ENCODE assay signal across 14 cellular contexts in the genomic region with DNA sequence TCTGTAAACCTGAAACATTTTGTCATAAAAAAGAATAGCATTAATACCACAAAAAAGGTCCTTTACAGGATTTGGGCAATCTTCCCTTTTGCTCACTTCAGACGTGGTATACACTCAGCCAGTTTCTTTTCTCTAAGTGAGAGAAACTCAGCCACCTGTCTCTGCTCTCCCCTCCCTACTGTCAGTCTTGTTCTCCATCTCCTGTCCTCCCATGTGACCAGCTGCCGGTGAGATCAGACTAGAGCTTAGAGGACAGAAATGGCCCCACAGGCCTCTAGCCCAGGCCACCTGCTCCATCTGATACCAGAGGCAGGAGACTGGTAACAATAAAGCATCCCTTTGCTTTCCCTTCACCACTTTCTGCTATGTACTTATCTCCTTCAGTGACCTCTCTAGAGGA. TPM values are rescaled to one million over a fixed set of nuclear protein-coding genes. Genes with fewer than 3 reads are reported as not detected.
DNase-seq lines count a peak whose midpoint lies in the region; ATAC-seq and TF ChIP-seq lines count a peak whose summit lies in the region.
"Had no signal": no experiment of that assay in that cellular context is flagged by ENCODE, and none has a peak within 500 bp of the region (broad histone marks: within the 10 kb centered on the region; RNA-seq: fewer than 3 reads in every experiment).

No MANE protein-coding gene starts in this region.

- H2BK12ac ChIP-seq in mesenchymal stem cell (ENCODE audit: low read length in 2 of 2), result no peak overlapping the region

- peak overlapping the region; percentile 39 for H4K91ac ChIP-seq in mesenchymal stem cell (ENCODE audit: low read length)

- peaks cover 9% of the 10 kb centered on the region for H3K4me1 Mint-ChIP-seq in activated CD4-positive, alpha-beta T cell treated with anti-CD3 and anti-CD28 coated beads, Interleukin-2, amount 10 ng/mL, durations not matched to agents 24 days and 14 days

- H2BK120ac ChIP-seq in mesenchymal stem cell (ENCODE audit: low read depth, low read length), result peak overlapping the region; percentile 34

- H3K27me3 ChIP-seq in mesenchymal stem cell (ENCODE audit: control insufficient read depth in 1 of 2, insufficient read depth in 1 of 2, low read length in 2 of 2), result no peaks in the 10 kb centered on the region
- no peaks in the 10 kb centered on the region for H3K27me3 ChIP-seq in upper lobe of left lung
- H3K27me3 ChIP-seq: cardiac muscle cell, vagina had no signal

- no peak overlapping the region for H3K27ac ChIP-seq in mesenchymal stem cell (ENCODE audit: low read length, poor library complexity, severe bottlenecking)
- no peak overlapping the region for H3K27ac ChIP-seq in upper lobe of left lung
- H3K27ac ChIP-seq: cardiac muscle cell, GM23248, left ventricle myocardium inferior, vagina had no signal

- no peak overlapping the region for H3K18ac ChIP-seq in mesenchymal stem cell (ENCODE audit: low read depth in 1 of 2, low read length in 2 of 2)

- DNase-seq in activated CD4-positive, alpha-beta T cell treated with anti-CD3 and anti-CD28 coated beads, Interleukin-2, amount 10 ng/mL, durations not matched to agents 24 days and 14 days, result no peak
- DNase-seq in activated CD4-positive, alpha-beta T cell treated with anti-CD3 and anti-CD28 coated beads, Interleukin-2, amount 50 U/mL, for 1 hour, result no peak
- DNase-seq in mesenchymal stem cell (no peak), NCI-H774 (lab: John Stamatoyannopoulos, UW) (no peak), upper lobe of left lung (no peak), NCI-H2081 treated with DMSO at 0.1 percent for 48 hours (lab: John Stamatoyannopoulos, UW) (no peak)
- DNase-seq: GM23248, left ventricle myocardium inferior, posterior cingulate gyrus had no signal

- H3K9me3 ChIP-seq in mesenchymal stem cell (ENCODE audit: control insufficient read depth, low read length), result no peaks in the 10 kb centered on the region
- no peaks in the 10 kb centered on the region for H3K9me3 ChIP-seq in upper lobe of left lung
- H3K9me3 ChIP-seq: left ventricle myocardium inferior, vagina had no signal

- no peak for TF ChIP-seq EP300 in upper lobe of left lung (IDR thresholded peaks at IDR 0.05)

- intact Hi-C loops in activated CD4-positive, alpha-beta T cell treated with anti-CD3 and anti-CD28 coated beads, Interleukin-2, amount 10 ng/mL, durations not matched to agents 24 days and 14 days (cut with micrococcal nuclease), result no loop called here

- H2BK15ac ChIP-seq in mesenchymal stem cell (ENCODE audit: low read depth, poor library complexity, severe bottlenecking), result no peak overlapping the region

- no peak for TF ChIP-seq CTCF in upper lobe of left lung (IDR thresholded peaks at IDR 0.05)

- H3K36me3 ChIP-seq in mesenchymal stem cell (ENCODE audit: control insufficient read depth in 1 of 2, insufficient read depth in 2 of 2, low read depth in 1 of 2, low read length in 2 of 2) (peaks cover 0 to 37% of the 10 kb centered on the region in 2 experiments), upper lobe of left lung (peaks cover 0 to 19% (median 2%) of the 10 kb centered on the region in 4 donors)
- H3K36me3 ChIP-seq: cardiac muscle cell had no signal

- H2AK5ac ChIP-seq in mesenchymal stem cell (ENCODE audit: low read length, severe bottlenecking), result peak overlapping the region; percentile 67

- TF ChIP-seq POLR2A in upper lobe of left lung (IDR thresholded peaks at IDR 0.05), result no peak

- no peak overlapping the region for H3K4me3 ChIP-seq in mesenchymal stem cell (ENCODE audit: insufficient read depth in 1 of 2, low read depth in 1 of 2, low read length in 2 of 2)
- no peak overlapping the region for H3K4me3 ChIP-seq in upper lobe of left lung
- H3K4me3 ChIP-seq: cardiac muscle cell, GM23248, left ventricle myocardium inferior, vagina had no signal

- H3K9me3 Mint-ChIP-seq in activated CD4-positive, alpha-beta T cell treated with anti-CD3 and anti-CD28 coated beads, Interleukin-2, amount 10 ng/mL, durations not matched to agents 24 days and 14 days, result no peaks in the 10 kb centered on the region
- H3K9me3 Mint-ChIP-seq: T-helper 1 cell treated with Interleukin-12 subunit alpha and Interleukin-12 subunit beta and Interleukin-4 antibody, amounts not matched to agents 30 μg/mL and 1 μg/mL, for 36 hours had no signal

- H3K4ac ChIP-seq in mesenchymal stem cell (ENCODE audit: low read depth in 1 of 2, low read length in 2 of 2), result no peak overlapping the region

- peak overlapping the region; percentile 6 for H3K27ac Mint-ChIP-seq in activated CD4-positive, alpha-beta T cell treated with anti-CD3 and anti-CD28 coated beads, Interleukin-2, amount 10 ng/mL, durations not matched to agents 24 days and 14 days
- H3K27ac Mint-ChIP-seq: T-helper 1 cell treated with Interleukin-12 subunit alpha and Interleukin-12 subunit beta and Interleukin-4 antibody, amounts not matched to agents 30 μg/mL and 1 μg/mL, for 36 hours had no signal

- peaks cover 21% of the 10 kb centered on the region for H3K79me1 ChIP-seq in mesenchymal stem cell (replicated peaks; ENCODE audit: low read length, poor library complexity, severe bottlenecking)

- ATAC-seq in GM21825 (IDR thresholded peaks at IDR 0.05; ENCODE audit: unreplicated experiment), result peak; percentile 69
- ATAC-seq in HG03521 (IDR thresholded peaks at IDR 0.05; ENCODE audit: unreplicated experiment), result peak; percentile 79
- ATAC-seq in upper lobe of left lung (ENCODE audit: low FRiP score in 2 of 2), result no peak

- peaks cover 7% of the 10 kb centered on the region for H3K4me1 ChIP-seq in mesenchymal stem cell (ENCODE audit: control insufficient read depth, insufficient read depth, low read depth, low read length)
- no peaks in the 10 kb centered on the region for H3K4me1 ChIP-seq in upper lobe of left lung
- H3K4me1 ChIP-seq: vagina had no signal

- H3K23ac ChIP-seq in mesenchymal stem cell (ENCODE audit: low read length in 2 of 2), result no peak overlapping the region

- no peak overlapping the region for H3K14ac ChIP-seq in mesenchymal stem cell (ENCODE audit: low read length in 2 of 2)

- no peak overlapping the region for H3K4me3 Mint-ChIP-seq in activated CD4-positive, alpha-beta T cell treated with anti-CD3 and anti-CD28 coated beads, Interleukin-2, amount 10 ng/mL, durations not matched to agents 24 days and 14 days
- H3K4me3 Mint-ChIP-seq: T-helper 1 cell treated with Interleukin-12 subunit alpha and Interleukin-12 subunit beta and Interleukin-4 antibody, amounts not matched to agents 30 μg/mL and 1 μg/mL, for 36 hours had no signal

- H4K8ac ChIP-seq in mesenchymal stem cell (ENCODE audit: low read length), result no peak overlapping the region

- H2BK5ac ChIP-seq in mesenchymal stem cell (ENCODE audit: low read depth, low read length, poor library complexity, severe bottlenecking), result no peak overlapping the region

- H3K4me2 ChIP-seq in mesenchymal stem cell (ENCODE audit: low read length, poor library complexity, severe bottlenecking), result no peak overlapping the region

- H3K27me3 Mint-ChIP-seq in activated CD4-positive, alpha-beta T cell treated with anti-CD3 and anti-CD28 coated beads, Interleukin-2, amount 10 ng/mL, durations not matched to agents 24 days and 14 days, result no peaks in the 10 kb centered on the region

- peaks cover 43% of the 10 kb centered on the region for H3K36me3 Mint-ChIP-seq in activated CD4-positive, alpha-beta T cell treated with anti-CD3 and anti-CD28 coated beads, Interleukin-2, amount 10 ng/mL, durations not matched to agents 24 days and 14 days (ENCODE audit: low read depth)

- 91% methylated on average over 2 of the region's 2 CpGs for WGBS in mesenchymal stem cell
- 77 to 79% methylated on average over 2 of the region's 2 CpGs for WGBS in upper lobe of left lung, 2 donors

- H2AFZ ChIP-seq in mesenchymal stem cell (ENCODE audit: low read depth, low read length), result no peak overlapping the region
- H2AFZ ChIP-seq: GM23248 had no signal

- no peak overlapping the region for H3K9ac ChIP-seq in mesenchymal stem cell (ENCODE audit: low read length)
- H3K9ac ChIP-seq: GM23248 had no signal

RNA-seq across cellular contexts. Expression of a gene that starts 34.9 kb away (rescaled TPM):
- total RNA-seq in activated CD4-positive, alpha-beta T cell treated with anti-CD3 and anti-CD28 coated beads, Interleukin-2, amount 10 ng/mL, durations not matched to agents 24 days and 14 days, result 130 and 137 TPM in 2 replicates
- 98.2 TPM for polyA plus RNA-seq in mesenchymal stem cell (2013, experiment 1 of 2)
- 95.5 TPM for polyA plus RNA-seq in mesenchymal stem cell (2013, experiment 2 of 2)
- total RNA-seq in upper lobe of left lung, result 10 to 100 TPM in 5 of 6 donors, 1 to 10 TPM in 1; 9.8 to 51.7 (median 33.9) TPM

RNA-seq across cellular contexts. Expression of a gene that starts 35.2 kb away (rescaled TPM):
- total RNA-seq in activated CD4-positive, alpha-beta T cell treated with anti-CD3 and anti-CD28 coated beads, Interleukin-2, amount 10 ng/mL, durations not matched to agents 24 days and 14 days, result 61.8 and 63.3 TPM in 2 replicates
- 14.6 TPM for polyA plus RNA-seq in mesenchymal stem cell (2013, experiment 1 of 2)
- 10.3 TPM for polyA plus RNA-seq in mesenchymal stem cell (2013, experiment 2 of 2)
- 10 to 100 TPM in 1 of 6 donors, 1 to 10 TPM in 5; 3.1 to 10.9 (median 7.1) TPM for total RNA-seq in upper lobe of left lung

Comparison
In these comparisons a context has a peak if more than half of its experiments do, and no peak if none do; other contexts are left out.
1. ATAC-seq: peak in GM21825 (single experiment) and HG03521 (single experiment); none in upper lobe of left lung (0 of 2).